ENCODE assay signal across 8 cellular contexts in the genomic region with DNA sequence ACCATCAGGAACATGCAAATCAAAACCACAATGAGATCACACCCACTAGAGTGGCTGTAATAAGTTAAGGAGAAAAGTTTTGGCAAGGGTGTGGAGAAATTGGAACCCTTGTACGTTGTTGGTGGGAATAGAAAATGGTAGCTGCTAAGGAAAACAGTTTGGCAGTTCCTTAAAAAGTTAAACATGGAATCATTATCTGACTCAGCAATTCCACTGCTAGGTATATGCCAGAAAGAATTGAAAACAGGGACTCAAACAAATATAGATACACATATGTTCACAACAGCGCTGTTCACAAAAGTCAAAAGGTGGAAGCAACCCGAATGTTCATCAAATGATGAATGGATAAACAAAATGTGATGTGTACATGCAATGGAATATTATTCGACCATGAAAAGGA.
"Had no signal": no experiment of that assay in that cellular context is flagged by ENCODE, and none has a peak within 500 bp of the region (broad histone marks: within the 10 kb centered on the region; RNA-seq: fewer than 3 reads in every experiment).

No MANE protein-coding gene starts in this region.

- FAIRE-seq: HTR-8/SVneo had no signal

- H3K9ac ChIP-seq: GM23248, KMS-11 had no signal

- H3K9me3 ChIP-seq: HAP-1 had no signal

- H3K36me3 ChIP-seq: HAP-1 had no signal

- DNase-seq: GM23248, GOT3, H7, KBM-7 had no signal

- H2AFZ ChIP-seq: GM23248 had no signal

- ATAC-seq: HCT116 had no signal

- H3K27ac ChIP-seq: GM23248, KMS-11 had no signal

- H3K4me2 ChIP-seq: KMS-11 had no signal

- H3K4me1 ChIP-seq: HAP-1 had no signal

- H3K4me3 ChIP-seq: GM23248, HAP-1 had no signal
